ENCODE assay signal across 8 cellular contexts in genomic region chr17:75289122-75289831, GRCh38. TPM values are rescaled to one million over a fixed set of nuclear protein-coding genes. Genes with fewer than 3 reads are reported as not detected.
DNase-seq lines count a peak whose midpoint lies in the region; ATAC-seq and TF ChIP-seq lines count a peak whose summit lies in the region.

SLC25A19 (minus strand) TSS chr17:75289433; CDS start chr17:75286764, 2,669 bp downstream.

- H3K36me3 Mint-ChIP-seq in activated CD4-positive, alpha-beta T cell treated with anti-CD3 and anti-CD28 coated beads for 36 hours (ENCODE audit: low read depth) = peaks cover 35% of the 10 kb centered on the region

- no peaks in the 10 kb centered on the region for H3K27me3 Mint-ChIP-seq in activated CD4-positive, alpha-beta T cell treated with anti-CD3 and anti-CD28 coated beads for 36 hours

- DNase-seq in BJ (ENCODE audit: low read depth) = peak; percentile 98
- peak; percentile 92 for DNase-seq in GM19238 (ENCODE audit: insufficient read length, low spot score)
- peak; percentile 100 for DNase-seq in NCI-H524 (lab: John Stamatoyannopoulos, UW)
- peak; percentile 99 for DNase-seq in activated CD4-positive, alpha-beta T cell treated with anti-CD3 and anti-CD28 coated beads for 36 hours
- DNase-seq in choroid plexus epithelial cell (ENCODE audit: low read depth) = peak; percentile 100
- peak; percentile 98 for DNase-seq in kidney glomerular epithelial cell (lab: John Stamatoyannopoulos, UW)
- DNase-seq in stimulated activated CD4-positive, alpha-beta T cell treated with anti-CD3 and anti-CD28 coated beads, Interleukin-1b, Interleukin-23, amount 100 ng/mL, for 1 hour (ENCODE audit: low read depth in 2 of 2) = peak; percentile 79 to 89

- peak within 1 kb of the TSS; percentile 86 for H3K4me3 Mint-ChIP-seq in activated CD4-positive, alpha-beta T cell treated with anti-CD3 and anti-CD28 coated beads for 36 hours

- peak within 1 kb of the TSS; percentile 100 for H3K27ac Mint-ChIP-seq in activated CD4-positive, alpha-beta T cell treated with anti-CD3 and anti-CD28 coated beads for 36 hours

- peaks cover 2% of the 10 kb centered on the region; the same call in 1 of the 2 replicates for H3K36me3 ChIP-seq in BJ (ENCODE audit: control insufficient read depth, insufficient read depth, low read length)

- intact Hi-C loops in activated CD4-positive, alpha-beta T cell treated with anti-CD3 and anti-CD28 coated beads for 36 hours (cut with DNase I, micrococcal nuclease) = loop anchor here (1.0 to 5.0 kb wide), 20 partner anchors 8 to 566 kb away; partner anchors contain the start of genes GGA3 (in 2 of the 2), MIF4GD (in 2 of the 2), MRPS7 (in 2 of the 2) and ATP5PD (in 1 of the 2)

- POLR2A ChIA-PET in BJ (lab: Charles Lee) = interaction anchor here (0.5 to 1.4 kb wide), 4 partner anchors 18 to 227 kb away, joined by 4 to 9 read pairs (median 7); partner anchors contain the start of genes GRB2 and MIF4GD
- POLR2A ChIA-PET in activated CD4-positive, alpha-beta T cell treated with anti-CD3 and anti-CD28 coated beads for 36 hours (lab: Charles Lee) = interaction anchor here (0.6 to 2.6 kb wide), 18 partner anchors 17 to 491 kb away, joined by 3 to 27 read pairs (median 6); partner anchors contain the start of genes GGA3, GRB2, JPT1 and MIF4GD

- H3K4me3 ChIP-seq in BJ (ENCODE audit: low read depth, low read length) = peak within 1 kb of the TSS; percentile 95
- H3K4me3 ChIP-seq in choroid plexus epithelial cell (ENCODE audit: low read depth, low read length) = peak within 1 kb of the TSS; percentile 91

- H3K4me1 Mint-ChIP-seq in activated CD4-positive, alpha-beta T cell treated with anti-CD3 and anti-CD28 coated beads for 36 hours = peaks cover 28% of the 10 kb centered on the region

- H3K9me3 Mint-ChIP-seq in activated CD4-positive, alpha-beta T cell treated with anti-CD3 and anti-CD28 coated beads for 36 hours (ENCODE audit: low read depth) = no peaks in the 10 kb centered on the region

- CTCF ChIA-PET in BJ (lab: Yijun Ruan, JAX) = interaction anchor here (0.8 to 1.7 kb wide), 12 partner anchors 11 to 223 kb away, joined by 3 to 11 read pairs (median 4); partner anchors contain the start of genes GGA3, MIF4GD and MRPS7
- CTCF ChIA-PET in activated CD4-positive, alpha-beta T cell treated with anti-CD3 and anti-CD28 coated beads for 36 hours (lab: Charles Lee) = interaction anchor here (0.6 to 2.4 kb wide), 33 partner anchors 8 to 533 kb away, joined by 3 to 37 read pairs (median 5); partner anchors contain the start of genes FDXR, GGA3, GRB2 and MIF4GD

- ATAC-seq in HG03442 (IDR thresholded peaks at IDR 0.05; ENCODE audit: unreplicated experiment) = peak; percentile 88
- ATAC-seq in activated CD4-positive, alpha-beta T cell treated with anti-CD3 and anti-CD28 coated beads for 36 hours = peak; percentile 95

- peak; percentile 22 for TF ChIP-seq CTCF in BJ (IDR thresholded peaks at IDR 0.05; ENCODE audit: insufficient read depth, low read depth, low read length)
- TF ChIP-seq CTCF in choroid plexus epithelial cell (conservative IDR thresholded peaks at IDR 0.05; ENCODE audit: low read depth, low read length) = no peak

- H3K27me3 ChIP-seq in BJ (ENCODE audit: control insufficient read depth, insufficient read depth, low read length) = no peaks in the 10 kb centered on the region

RNA-seq across cellular contexts. Expression of gene SLC25A19, which starts in this region (rescaled TPM):
- polyA plus RNA-seq in BJ (2011; rRNA removed) = 8.3 and 12.0 TPM in 2 replicates
- 5.6 and 7.1 TPM in 2 replicates for polyA minus RNA-seq in BJ (2011; rRNA and poly(A)+ RNA removed)
- total RNA-seq in activated CD4-positive, alpha-beta T cell treated with anti-CD3 and anti-CD28 coated beads for 36 hours = 10 to 100 TPM; 67.8 to 79.7 TPM

Comparison
In these comparisons a context has a peak if more than half of its experiments do, and no peak if none do; other contexts are left out.
1. Peak in every context shown above with its lines: DNase-seq, ATAC-seq and H3K4me3 ChIP-seq.